ENCODE assay signal across 1 cellular context in genomic region chr3:46947981-46948791, GRCh38.
TF ChIP-seq lines count a peak whose summit lies in the region.

No MANE protein-coding gene starts in this region.

TF ChIP-seq in HEK293, 187 proteins besides CTCF, POLR2A, EP300 and RAD21 (continued from another document and continues in another):
- no peak for TF ChIP-seq ZNF280D (tag by site-specific recombination; IDR thresholded peaks at IDR 0.05)
- TF ChIP-seq TSHZ1 (tag by site-specific recombination; IDR thresholded peaks at IDR 0.05; ENCODE audit: borderline replicate concordance) = no peak
- TF ChIP-seq ZNF548 (tag by site-specific recombination; IDR thresholded peaks at IDR 0.05) = no peak
- TF ChIP-seq ZNF324 (tag by site-specific recombination; IDR thresholded peaks at IDR 0.05) = no peak
- TF ChIP-seq ZNF37A (tag by site-specific recombination; IDR thresholded peaks at IDR 0.05) = no peak
- TF ChIP-seq BCL11A (tag by site-specific recombination; IDR thresholded peaks at IDR 0.05; ENCODE audit: low read depth) = no peak
- no peak for TF ChIP-seq ZNF560 (tag by site-specific recombination; IDR thresholded peaks at IDR 0.05; ENCODE audit: borderline replicate concordance)
- no peak for TF ChIP-seq ZNF707 (tag by site-specific recombination; IDR thresholded peaks at IDR 0.05)
- no peak for TF ChIP-seq KLF8 (tag by site-specific recombination; IDR thresholded peaks at IDR 0.05)
- no peak for TF ChIP-seq ZNF639 (tag by site-specific recombination; IDR thresholded peaks at IDR 0.05)
- TF ChIP-seq ZNF366 (tag by site-specific recombination; conservative IDR thresholded peaks at IDR 0.05) = 0 out of 2 replicates have a peak, but pooled peaks have one; percentile 18
- TF ChIP-seq ZNF394 (tag by site-specific recombination; IDR thresholded peaks at IDR 0.05; ENCODE audit: borderline replicate concordance) = no peak
- TF ChIP-seq ZNF426 (tag by site-specific recombination; IDR thresholded peaks at IDR 0.05) = no peak
- peak; percentile 73 for TF ChIP-seq ZBTB48 (tag by site-specific recombination; IDR thresholded peaks at IDR 0.05)
- TF ChIP-seq ZNF174 (tag by site-specific recombination; IDR thresholded peaks at IDR 0.05) = no peak
- TF ChIP-seq, protein P1, sequence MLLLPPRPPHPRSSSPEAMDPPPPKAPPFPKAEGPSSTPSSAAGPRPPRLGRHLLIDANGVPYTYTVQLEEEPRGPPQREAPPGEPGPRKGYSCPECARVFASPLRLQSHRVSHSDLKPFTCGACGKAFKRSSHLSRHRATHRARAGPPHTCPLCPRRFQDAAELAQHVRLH (tag by site-specific recombination; IDR thresholded peaks at IDR 0.05) = no peak
- TF ChIP-seq SCRT1 (tag by site-specific recombination; IDR thresholded peaks at IDR 0.05; ENCODE audit: borderline replicate concordance) = peak; percentile 17; the same call in 1 of the 2 replicates
- TF ChIP-seq SETDB1 (IDR thresholded peaks at IDR 0.05; ENCODE audit: insufficient read length, low read length) = no peak
- no peak for TF ChIP-seq SP2 (tag by site-specific recombination; IDR thresholded peaks at IDR 0.05)
- no peak for TF ChIP-seq ZNF449 (tag by site-specific recombination; IDR thresholded peaks at IDR 0.05)
- TF ChIP-seq ZNF768 (tag by site-specific recombination; IDR thresholded peaks at IDR 0.05) = no peak
- no peak for TF ChIP-seq ZNF555 (tag by site-specific recombination; conservative IDR thresholded peaks at IDR 0.05)
- peak; percentile 45; the same call in 1 of the 2 replicates for TF ChIP-seq ZBTB21 (tag by site-specific recombination; IDR thresholded peaks at IDR 0.05)
- TF ChIP-seq ZNF645 (tag by site-specific recombination; IDR thresholded peaks at IDR 0.05) = no peak
- no peak for TF ChIP-seq ZNF114 (tag by site-specific recombination; IDR thresholded peaks at IDR 0.05)
- TF ChIP-seq ZNF610 (tag by site-specific recombination; IDR thresholded peaks at IDR 0.05; ENCODE audit: borderline replicate concordance) = no peak
- no peak for TF ChIP-seq ZNF670 (tag by site-specific recombination; IDR thresholded peaks at IDR 0.05; ENCODE audit: low read depth)
- TF ChIP-seq YY1 (tag by site-specific recombination; IDR thresholded peaks at IDR 0.05) = no peak
- no peak for TF ChIP-seq IKZF3 (tag by site-specific recombination; IDR thresholded peaks at IDR 0.05)
- no peak for TF ChIP-seq HOXA7 (CRISPR knock-in tag; IDR thresholded peaks at IDR 0.05; ENCODE audit: borderline replicate concordance)
- TF ChIP-seq, protein P2, sequence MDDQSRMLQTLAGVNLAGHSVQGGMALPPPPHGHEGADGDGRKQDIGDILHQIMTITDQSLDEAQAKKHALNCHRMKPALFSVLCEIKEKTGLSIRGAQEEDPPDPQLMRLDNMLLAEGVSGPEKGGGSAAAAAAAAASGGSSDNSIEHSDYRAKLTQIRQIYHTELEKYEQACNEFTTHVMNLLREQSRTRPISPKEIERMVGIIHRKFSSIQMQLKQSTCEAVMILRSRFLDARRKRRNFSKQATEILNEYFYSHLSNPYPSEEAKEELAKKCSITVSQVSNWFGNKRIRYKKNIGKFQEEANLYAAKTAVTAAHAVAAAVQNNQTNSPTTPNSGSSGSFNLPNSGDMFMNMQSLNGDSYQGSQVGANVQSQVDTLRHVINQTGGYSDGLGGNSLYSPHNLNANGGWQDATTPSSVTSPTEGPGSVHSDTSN (CRISPR knock-in tag; IDR thresholded peaks at IDR 0.05) = no peak
- TF ChIP-seq ZBTB7A (tag by site-specific recombination; IDR thresholded peaks at IDR 0.05; ENCODE audit: low read depth) = no peak
- no peak for TF ChIP-seq ZNF132 (tag by site-specific recombination; IDR thresholded peaks at IDR 0.05; ENCODE audit: borderline replicate concordance)
- no peak for TF ChIP-seq ZNF529 (tag by site-specific recombination; IDR thresholded peaks at IDR 0.05; ENCODE audit: insufficient replicate concordance)
- no peak for TF ChIP-seq ZNF660 (tag by site-specific recombination; IDR thresholded peaks at IDR 0.05)
- TF ChIP-seq TCF7L2 (IDR thresholded peaks at IDR 0.05; ENCODE audit: borderline replicate concordance, low read depth, low read length) = no peak
- TF ChIP-seq ZNF248 (tag by site-specific recombination; IDR thresholded peaks at IDR 0.05) = no peak
- TF ChIP-seq KLF1 (tag by site-specific recombination; IDR thresholded peaks at IDR 0.05) = peak; percentile 44; the same call in 1 of the 2 replicates
- TF ChIP-seq ZNF26 (tag by site-specific recombination; IDR thresholded peaks at IDR 0.05) = no peak
- peak; percentile 89 for TF ChIP-seq ATF2 (tag by site-specific recombination; IDR thresholded peaks at IDR 0.05; ENCODE audit: low read depth)
- TF ChIP-seq, protein P3, sequence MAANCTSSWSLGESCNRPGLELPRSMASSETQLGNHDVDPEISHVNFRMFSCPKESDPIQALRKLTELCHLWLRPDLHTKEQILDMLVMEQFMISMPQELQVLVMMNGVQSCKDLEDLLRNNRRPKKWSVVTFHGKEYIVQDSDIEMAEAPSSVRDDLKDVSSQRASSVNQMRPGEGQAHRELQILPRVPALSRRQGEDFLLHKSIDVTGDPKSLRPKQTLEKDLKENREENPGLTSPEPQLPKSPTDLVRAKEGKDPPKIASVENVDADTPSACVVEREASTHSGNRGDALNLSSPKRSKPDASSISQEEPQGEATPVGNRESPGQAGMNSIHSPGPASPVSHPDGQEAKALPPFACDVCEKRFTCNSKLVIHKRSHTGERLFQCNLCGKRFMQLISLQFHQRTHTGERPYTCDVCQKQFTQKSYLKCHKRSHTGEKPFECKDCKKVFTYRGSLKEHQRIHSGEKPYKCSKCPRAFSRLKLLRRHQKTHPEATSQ (tag by site-specific recombination; IDR thresholded peaks at IDR 0.05) = no peak
- no peak for TF ChIP-seq GLI4 (tag by site-specific recombination; IDR thresholded peaks at IDR 0.05)
- TF ChIP-seq ZNF544 (tag by site-specific recombination; IDR thresholded peaks at IDR 0.05) = no peak
- no peak for TF ChIP-seq ZBTB20 (tag by site-specific recombination; IDR thresholded peaks at IDR 0.05)
- no peak for TF ChIP-seq ZNF302 (tag by site-specific recombination; IDR thresholded peaks at IDR 0.05; ENCODE audit: low read depth)
- no peak for TF ChIP-seq ZNF2 (tag by site-specific recombination; IDR thresholded peaks at IDR 0.05)
- no peak for TF ChIP-seq ZNF335 (tag by site-specific recombination; conservative IDR thresholded peaks at IDR 0.05)
- no peak for TF ChIP-seq FEZF1 (tag by site-specific recombination; IDR thresholded peaks at IDR 0.05)
- TF ChIP-seq ZFP37 (tag by site-specific recombination; IDR thresholded peaks at IDR 0.05) = no peak
- no peak for TF ChIP-seq BCL11B (tag by site-specific recombination; IDR thresholded peaks at IDR 0.05; ENCODE audit: low read depth)
- no peak for TF ChIP-seq ZNF157 (tag by site-specific recombination; IDR thresholded peaks at IDR 0.05)
- TF ChIP-seq ZNF600 (tag by site-specific recombination; IDR thresholded peaks at IDR 0.05) = peak; percentile 67
- TF ChIP-seq ZNF621 (tag by site-specific recombination; IDR thresholded peaks at IDR 0.05) = no peak
